ENCODE assay signal across 1 cellular context in the genomic region with DNA sequence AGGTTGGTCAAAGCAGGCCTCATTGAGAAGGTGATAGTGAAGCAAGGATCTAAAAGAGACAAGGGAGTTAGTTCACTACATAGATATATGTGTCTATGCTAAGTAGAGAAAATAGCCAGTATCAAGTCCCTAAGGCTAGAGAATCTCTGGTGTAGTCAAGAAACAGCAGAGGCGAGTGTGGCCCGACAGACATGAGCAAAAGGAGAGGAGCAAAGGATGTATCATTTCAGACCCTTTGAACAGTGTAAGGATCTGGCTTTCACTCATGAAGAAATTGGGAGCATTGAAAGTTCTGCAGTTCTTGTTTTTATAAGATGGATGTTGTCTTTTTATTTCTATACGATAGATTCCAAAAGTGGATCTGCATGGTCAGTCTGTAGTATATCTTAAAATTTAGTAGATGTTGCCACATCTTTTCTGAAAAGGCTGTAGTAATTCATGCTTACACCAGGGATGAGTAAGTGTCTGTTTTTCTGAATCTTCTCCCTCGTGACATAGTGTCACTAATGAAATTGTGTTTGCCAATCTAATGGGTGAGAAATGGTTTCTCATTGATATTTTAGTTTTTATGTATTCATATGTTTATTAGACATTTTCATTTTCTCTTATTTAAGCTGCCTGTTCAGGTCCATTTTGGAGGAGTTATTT.
TF ChIP-seq lines count a peak whose summit lies in the region.

No MANE protein-coding gene starts in this region.

TF ChIP-seq in GM12878, 131 proteins besides CTCF, POLR2A, EP300 and RAD21 (continued from another document):
- TF ChIP-seq, protein P1, sequence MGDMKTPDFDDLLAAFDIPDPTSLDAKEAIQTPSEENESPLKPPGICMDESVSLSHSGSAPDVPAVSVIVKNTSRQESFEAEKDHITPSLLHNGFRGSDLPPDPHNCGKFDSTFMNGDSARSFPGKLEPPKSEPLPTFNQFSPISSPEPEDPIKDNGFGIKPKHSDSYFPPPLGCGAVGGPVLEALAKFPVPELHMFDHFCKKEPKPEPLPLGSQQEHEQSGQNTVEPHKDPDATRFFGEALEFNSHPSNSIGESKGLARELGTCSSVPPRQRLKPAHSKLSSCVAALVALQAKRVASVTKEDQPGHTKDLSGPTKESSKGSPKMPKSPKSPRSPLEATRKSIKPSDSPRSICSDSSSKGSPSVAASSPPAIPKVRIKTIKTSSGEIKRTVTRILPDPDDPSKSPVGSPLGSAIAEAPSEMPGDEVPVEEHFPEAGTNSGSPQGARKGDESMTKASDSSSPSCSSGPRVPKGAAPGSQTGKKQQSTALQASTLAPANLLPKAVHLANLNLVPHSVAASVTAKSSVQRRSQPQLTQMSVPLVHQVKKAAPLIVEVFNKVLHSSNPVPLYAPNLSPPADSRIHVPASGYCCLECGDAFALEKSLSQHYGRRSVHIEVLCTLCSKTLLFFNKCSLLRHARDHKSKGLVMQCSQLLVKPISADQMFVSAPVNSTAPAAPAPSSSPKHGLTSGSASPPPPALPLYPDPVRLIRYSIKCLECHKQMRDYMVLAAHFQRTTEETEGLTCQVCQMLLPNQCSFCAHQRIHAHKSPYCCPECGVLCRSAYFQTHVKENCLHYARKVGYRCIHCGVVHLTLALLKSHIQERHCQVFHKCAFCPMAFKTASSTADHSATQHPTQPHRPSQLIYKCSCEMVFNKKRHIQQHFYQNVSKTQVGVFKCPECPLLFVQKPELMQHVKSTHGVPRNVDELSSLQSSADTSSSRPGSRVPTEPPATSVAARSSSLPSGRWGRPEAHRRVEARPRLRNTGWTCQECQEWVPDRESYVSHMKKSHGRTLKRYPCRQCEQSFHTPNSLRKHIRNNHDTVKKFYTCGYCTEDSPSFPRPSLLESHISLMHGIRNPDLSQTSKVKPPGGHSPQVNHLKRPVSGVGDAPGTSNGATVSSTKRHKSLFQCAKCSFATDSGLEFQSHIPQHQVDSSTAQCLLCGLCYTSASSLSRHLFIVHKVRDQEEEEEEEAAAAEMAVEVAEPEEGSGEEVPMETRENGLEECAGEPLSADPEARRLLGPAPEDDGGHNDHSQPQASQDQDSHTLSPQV (IDR thresholded peaks at IDR 0.05) = no peak
- TF ChIP-seq MYB (IDR thresholded peaks at IDR 0.05; ENCODE audit: borderline replicate concordance, low read depth, low read length) = no peak
- TF ChIP-seq RFX5 (IDR thresholded peaks at IDR 0.05; ENCODE audit: low read depth, low read length) = no peak
- no peak for TF ChIP-seq RAD51 (IDR thresholded peaks at IDR 0.05)
- TF ChIP-seq GATAD2B (conservative IDR thresholded peaks at IDR 0.05; ENCODE audit: low read depth) = no peak
- TF ChIP-seq HDAC2 (IDR thresholded peaks at IDR 0.05) = no peak
- TF ChIP-seq SREBF2 (IDR thresholded peaks at IDR 0.05; ENCODE audit: low read length) = no peak
- TF ChIP-seq, protein P2, sequence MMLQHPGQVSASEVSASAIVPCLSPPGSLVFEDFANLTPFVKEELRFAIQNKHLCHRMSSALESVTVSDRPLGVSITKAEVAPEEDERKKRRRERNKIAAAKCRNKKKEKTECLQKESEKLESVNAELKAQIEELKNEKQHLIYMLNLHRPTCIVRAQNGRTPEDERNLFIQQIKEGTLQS (IDR thresholded peaks at IDR 0.05; ENCODE audit: borderline replicate concordance, extremely low read depth, low read depth, low read length) = no peak
- no peak for TF ChIP-seq CEBPB (IDR thresholded peaks at IDR 0.05; ENCODE audit: borderline replicate concordance in 1 of 2, low read depth in 2 of 2, low read length in 2 of 2)
- no peak for TF ChIP-seq MEF2A (IDR thresholded peaks at IDR 0.05; ENCODE audit: insufficient read depth, low read depth, low read length)
